ENCODE assay signal across 8 cellular contexts in genomic region chr19:47599671-47600245, GRCh38. TPM values are rescaled to one million over a fixed set of nuclear protein-coding genes. Genes with fewer than 3 reads are reported as not detected.
DNase-seq lines count a peak whose midpoint lies in the region; ATAC-seq and TF ChIP-seq lines count a peak whose summit lies in the region.
"Not testable (repeated sequence)": the region's sequence is repeated elsewhere in the genome, so short reads cannot be mapped to it uniquely, and the experiment has no call there.

No MANE protein-coding gene starts in this region.

- H3K4me1 ChIP-seq in HAP-1; right cardiac atrium (ENCODE audit: control insufficient read depth, insufficient read depth, low read length); naive thymus-derived CD4-positive, alpha-beta T cell (ENCODE audit: control insufficient read depth in 2 of 2, insufficient read depth in 2 of 2, low read length in 2 of 2): not testable (repeated sequence)
- peaks cover 28% of the 10 kb centered on the region for H3K4me1 ChIP-seq in OCI-LY7 (ENCODE audit: insufficient read depth, low read length, poor library complexity, severe bottlenecking)

- peak overlapping the region; percentile 82 for H3K27ac Mint-ChIP-seq in activated T-helper 1 cell treated with anti-CD3 and anti-CD28 coated beads, Interleukin-12 subunit alpha, Interleukin-12 subunit beta, Interleukin-2, Interleukin-4 antibody, amounts not matched to agents 30 ng/mL and 10 ng/mL and 1 ng/mL, durations not matched to agents 14 hours and 24 hours and 36 hours
- H3K27ac Mint-ChIP-seq in dendritic cell treated with granulocyte-macrophage colony-stimulating factor and Interleukin-4, amounts not matched to agents 40 ng/mL and 50 ng/mL, for 4 days: peak overlapping the region; percentile 74
- peak overlapping the region; percentile 75 to 94 (median 88) for H3K27ac Mint-ChIP-seq in naive thymus-derived CD4-positive, alpha-beta T cell
- peak overlapping the region; percentile 87 for H3K27ac Mint-ChIP-seq in stimulated activated memory B cell treated with anti-CD40 and anti-IgM and Interleukin-4, amounts not matched to agents 10 μg/mL and 1 μg/mL and 100 μg/mL, for 72 hours

- H3K4me3 ChIP-seq in AG10803 (ENCODE audit: low read length) (peak overlapping the region; percentile 69), HAP-1 (peak overlapping the region; percentile 35), OCI-LY7 (ENCODE audit: low read depth, low read length, poor library complexity, severe bottlenecking) (peak overlapping the region; percentile 72), right cardiac atrium (ENCODE audit: low read length) (peak overlapping the region; percentile 43)
- H3K4me3 ChIP-seq in naive thymus-derived CD4-positive, alpha-beta T cell (ENCODE audit: low read length): peak overlapping the region; percentile 93

- intact Hi-C loops in OCI-LY7 (cut with micrococcal nuclease; ENCODE audit: unreplicated experiment) (loop anchor here (1.0 to 10.0 kb wide), 4 partner anchors 10 to 115 kb away; partner anchors contain the start of genes BICRA, KPTN and NAPA), right cardiac atrium (cut with DNase I) (loop anchor here in 2 of 4 donors (10.0 kb wide), 3 partner anchors 65 to 95 kb away; partner anchors contain the start of gene NAPA (in 2 of the 2))
- intact Hi-C loops in activated T-helper 1 cell treated with anti-CD3 and anti-CD28 coated beads, Interleukin-12 subunit alpha, Interleukin-12 subunit beta, Interleukin-2, Interleukin-4 antibody, amounts not matched to agents 30 ng/mL and 10 ng/mL and 1 ng/mL, durations not matched to agents 14 hours and 24 hours and 36 hours (cut with micrococcal nuclease): loop anchor here (1.0 to 10.0 kb wide), 6 partner anchors 9 to 725 kb away; partner anchors contain the start of genes DHX34, EMP3, NAPA and NOP53
- intact Hi-C loops in dendritic cell treated with granulocyte-macrophage colony-stimulating factor and Interleukin-4, amounts not matched to agents 40 ng/mL and 50 ng/mL, for 4 days (cut with micrococcal nuclease): loop anchor here (1.0 to 5.0 kb wide), 3 partner anchors 9 to 85 kb away; partner anchors contain the start of gene NAPA
- intact Hi-C loops in naive thymus-derived CD4-positive, alpha-beta T cell (cut with micrococcal nuclease): loop anchor here (1.0 to 10.0 kb wide), 9 partner anchors 9 to 739 kb away; partner anchors contain the start of genes NAPA (in 2 of the 2), ZNF541 (in 2 of the 2), ARHGAP35 (in 1 of the 2) and EMP3 (in 1 of the 2)

- H3K9me3 ChIP-seq in HAP-1; OCI-LY7 (ENCODE audit: low read length); right cardiac atrium (ENCODE audit: control insufficient read depth, low read length); naive thymus-derived CD4-positive, alpha-beta T cell (ENCODE audit: control insufficient read depth in 2 of 3, low read length in 3 of 3): not testable (repeated sequence)

- H3K9me2 ChIP-seq in OCI-LY7 (ENCODE audit: insufficient read depth, low read length): not testable (repeated sequence)

- 34% methylated on average over 25 of the region's 25 CpGs for WGBS in right cardiac atrium

- POLR2A ChIA-PET in OCI-LY7 (lab: Charles Lee): interaction anchor here (0.6 to 1.4 kb wide), 10 partner anchors 11 to 1756 kb away, joined by 3 to 8 read pairs (median 4); no protein-coding TSS in a partner anchor
- POLR2A ChIA-PET in naive thymus-derived CD4-positive, alpha-beta T cell (lab: Charles Lee): interaction anchor here (0.6 to 3.8 kb wide), 13 partner anchors 8 to 84 kb away, joined by 3 to 48 read pairs (median 3); partner anchors contain the start of genes BICRA and NAPA

- in situ Hi-C loops in HAP-1 (cut with MboI; ENCODE audit: low sequenced_read_pairs): not testable (repeated sequence)

- peak overlapping the region; percentile 59 for H3K27ac ChIP-seq in OCI-LY7 (ENCODE audit: low read depth, low read length, poor library complexity, severe bottlenecking)
- H3K27ac ChIP-seq in right cardiac atrium (ENCODE audit: low read length): not testable (repeated sequence)
- H3K27ac ChIP-seq in naive thymus-derived CD4-positive, alpha-beta T cell (ENCODE audit: low read depth, low read length): peak overlapping the region; percentile 81

- H3K27me3 ChIP-seq in HAP-1 (ENCODE audit: low read depth); right cardiac atrium (ENCODE audit: control insufficient read depth, insufficient read depth); naive thymus-derived CD4-positive, alpha-beta T cell (ENCODE audit: control insufficient read depth in 2 of 2, insufficient read depth in 2 of 2, low read length in 2 of 2): not testable (repeated sequence)

- CTCF ChIA-PET in OCI-LY7 (lab: Charles Lee; ENCODE audit: unreplicated experiment): not testable (repeated sequence)
- CTCF ChIA-PET in naive thymus-derived CD4-positive, alpha-beta T cell (lab: Charles Lee): interaction anchor here (1.5 to 2.4 kb wide), 2 partner anchors 10 to 84 kb away, joined by 6 to 8 read pairs; no protein-coding TSS in a partner anchor

- BruUV-seq in OCI-LY7 (replicated peaks; lab: Mats Ljungman, UMichigan): not testable (repeated sequence)

- not testable (repeated sequence) for DNase-seq in AG10803 (ENCODE audit: low read depth); HAP-1 (ENCODE audit: low spot score in 2 of 2); OCI-LY7 (ENCODE audit: low spot score); activated T-helper 1 cell treated with anti-CD3 and anti-CD28 coated beads, Interleukin-12 subunit alpha, Interleukin-12 subunit beta, Interleukin-2, Interleukin-4 antibody, amounts not matched to agents 30 ng/mL and 10 ng/mL and 1 ng/mL, durations not matched to agents 14 hours and 24 hours and 36 hours (ENCODE audit: low spot score)
- peak in 1 of 3 donors; percentile 57 for DNase-seq in right cardiac atrium
- DNase-seq in naive thymus-derived CD4-positive, alpha-beta T cell: peak in 1 of 9 donors; percentile 28

- H3K79me2 ChIP-seq in OCI-LY7 (ENCODE audit: insufficient read depth, low read depth, low read length): not testable (repeated sequence)

- not testable (repeated sequence) for H3K9me3 Mint-ChIP-seq in activated T-helper 1 cell treated with anti-CD3 and anti-CD28 coated beads, Interleukin-12 subunit alpha, Interleukin-12 subunit beta, Interleukin-2, Interleukin-4 antibody, amounts not matched to agents 30 ng/mL and 10 ng/mL and 1 ng/mL, durations not matched to agents 14 hours and 24 hours and 36 hours; dendritic cell treated with granulocyte-macrophage colony-stimulating factor and Interleukin-4, amounts not matched to agents 40 ng/mL and 50 ng/mL, for 4 days; naive thymus-derived CD4-positive, alpha-beta T cell; stimulated activated memory B cell treated with anti-CD40 and anti-IgM and Interleukin-4, amounts not matched to agents 10 μg/mL and 1 μg/mL and 100 μg/mL, for 72 hours

- not testable (repeated sequence) for H3K36me3 ChIP-seq in HAP-1 (replicated peaks); OCI-LY7 (ENCODE audit: insufficient read depth, low read length); naive thymus-derived CD4-positive, alpha-beta T cell (ENCODE audit: control insufficient read depth in 2 of 3, insufficient read depth in 3 of 3, low read length in 3 of 3)

- H3K36me3 Mint-ChIP-seq in activated T-helper 1 cell treated with anti-CD3 and anti-CD28 coated beads, Interleukin-12 subunit alpha, Interleukin-12 subunit beta, Interleukin-2, Interleukin-4 antibody, amounts not matched to agents 30 ng/mL and 10 ng/mL and 1 ng/mL, durations not matched to agents 14 hours and 24 hours and 36 hours (ENCODE audit: low read depth); dendritic cell treated with granulocyte-macrophage colony-stimulating factor and Interleukin-4, amounts not matched to agents 40 ng/mL and 50 ng/mL, for 4 days (ENCODE audit: low read depth); naive thymus-derived CD4-positive, alpha-beta T cell; stimulated activated memory B cell treated with anti-CD40 and anti-IgM and Interleukin-4, amounts not matched to agents 10 μg/mL and 1 μg/mL and 100 μg/mL, for 72 hours: not testable (repeated sequence)

- H3K4me1 Mint-ChIP-seq in activated T-helper 1 cell treated with anti-CD3 and anti-CD28 coated beads, Interleukin-12 subunit alpha, Interleukin-12 subunit beta, Interleukin-2, Interleukin-4 antibody, amounts not matched to agents 30 ng/mL and 10 ng/mL and 1 ng/mL, durations not matched to agents 14 hours and 24 hours and 36 hours (ENCODE audit: low read depth): peaks cover 31% of the 10 kb centered on the region
- peaks cover 66% of the 10 kb centered on the region for H3K4me1 Mint-ChIP-seq in dendritic cell treated with granulocyte-macrophage colony-stimulating factor and Interleukin-4, amounts not matched to agents 40 ng/mL and 50 ng/mL, for 4 days (ENCODE audit: low read depth)
- peaks cover 6 to 43% (median 21%) of the 10 kb centered on the region in 7 donors for H3K4me1 Mint-ChIP-seq in naive thymus-derived CD4-positive, alpha-beta T cell
- peaks cover 27% of the 10 kb centered on the region for H3K4me1 Mint-ChIP-seq in stimulated activated memory B cell treated with anti-CD40 and anti-IgM and Interleukin-4, amounts not matched to agents 10 μg/mL and 1 μg/mL and 100 μg/mL, for 72 hours

- TF ChIP-seq CTCF in AG10803 (conservative IDR thresholded peaks at IDR 0.05; ENCODE audit: low read length); OCI-LY7 (conservative IDR thresholded peaks at IDR 0.05; ENCODE audit: low read length): not testable (repeated sequence)

- H3K4me2 ChIP-seq in OCI-LY7 (ENCODE audit: low read length): peak overlapping the region; percentile 73

- not testable (repeated sequence) for H4K20me1 ChIP-seq in OCI-LY7 (ENCODE audit: insufficient read depth, low read length)

- H2AFZ ChIP-seq in OCI-LY7 (ENCODE audit: low read length): 0 out of 2 replicates have a peak overlapping the region, but pooled peaks have one; percentile 12

- peak overlapping the region; percentile 87 for H3K4me3 Mint-ChIP-seq in activated T-helper 1 cell treated with anti-CD3 and anti-CD28 coated beads, Interleukin-12 subunit alpha, Interleukin-12 subunit beta, Interleukin-2, Interleukin-4 antibody, amounts not matched to agents 30 ng/mL and 10 ng/mL and 1 ng/mL, durations not matched to agents 14 hours and 24 hours and 36 hours
- peak overlapping the region; percentile 82 for H3K4me3 Mint-ChIP-seq in dendritic cell treated with granulocyte-macrophage colony-stimulating factor and Interleukin-4, amounts not matched to agents 40 ng/mL and 50 ng/mL, for 4 days
- peak overlapping the region; percentile 79 to 91 (median 84) for H3K4me3 Mint-ChIP-seq in naive thymus-derived CD4-positive, alpha-beta T cell
- H3K4me3 Mint-ChIP-seq in stimulated activated memory B cell treated with anti-CD40 and anti-IgM and Interleukin-4, amounts not matched to agents 10 μg/mL and 1 μg/mL and 100 μg/mL, for 72 hours: peak overlapping the region; percentile 91

- ATAC-seq in right cardiac atrium; naive thymus-derived CD4-positive, alpha-beta T cell; stimulated activated memory B cell treated with anti-CD40 and anti-IgM and Interleukin-4, amounts not matched to agents 10 μg/mL and 1 μg/mL and 100 μg/mL, for 72 hours: not testable (repeated sequence)

- not testable (repeated sequence) for H3K27me3 Mint-ChIP-seq in activated T-helper 1 cell treated with anti-CD3 and anti-CD28 coated beads, Interleukin-12 subunit alpha, Interleukin-12 subunit beta, Interleukin-2, Interleukin-4 antibody, amounts not matched to agents 30 ng/mL and 10 ng/mL and 1 ng/mL, durations not matched to agents 14 hours and 24 hours and 36 hours (ENCODE audit: insufficient read depth); naive thymus-derived CD4-positive, alpha-beta T cell
- peaks cover 15% of the 10 kb centered on the region for H3K27me3 Mint-ChIP-seq in dendritic cell treated with granulocyte-macrophage colony-stimulating factor and Interleukin-4, amounts not matched to agents 40 ng/mL and 50 ng/mL, for 4 days
- peaks cover 61% of the 10 kb centered on the region for H3K27me3 Mint-ChIP-seq in stimulated activated memory B cell treated with anti-CD40 and anti-IgM and Interleukin-4, amounts not matched to agents 10 μg/mL and 1 μg/mL and 100 μg/mL, for 72 hours

RNA-seq across cellular contexts. Expression of gene BICRA, which starts 9.2 kb away (rescaled TPM):
- total RNA-seq in OCI-LY7 (2014; rRNA removed; shearing (Covaris generic)): 2.1 and 4.4 TPM in 2 replicates
- 16.0 and 16.5 TPM in 2 replicates for total RNA-seq in OCI-LY7 (2022)
- total RNA-seq in activated T-helper 1 cell treated with anti-CD3 and anti-CD28 coated beads, Interleukin-12 subunit alpha, Interleukin-12 subunit beta, Interleukin-2, Interleukin-4 antibody, amounts not matched to agents 30 ng/mL and 10 ng/mL and 1 ng/mL, durations not matched to agents 14 hours and 24 hours and 36 hours: 13.0 and 13.5 TPM in 2 replicates
- 10 to 100 TPM in 2 of 4 donors, 1 to 10 TPM in 2; 9.7 to 13.6 (median 11.0) TPM for total RNA-seq in right cardiac atrium
- 9.2 TPM for polyA plus RNA-seq in right cardiac atrium
- 10 to 100 TPM; 18.6 to 36.6 (median 33.5) TPM for total RNA-seq in naive thymus-derived CD4-positive, alpha-beta T cell
- 1 to 10 TPM in 1 of 2 donors, under 1 TPM in 1; 0.95 to 1.4 TPM for polyA plus RNA-seq in naive thymus-derived CD4-positive, alpha-beta T cell

RNA-seq across cellular contexts. Expression of gene ZNF541, which starts 26.8 kb away (rescaled TPM):
- not detected in 2 replicates for total RNA-seq in OCI-LY7 (2014; rRNA removed; shearing (Covaris generic))
- total RNA-seq in OCI-LY7 (2022) (not detected in 2 replicates), right cardiac atrium (under 1 TPM in 1 of 4 donors, not detected in 3; 0.23 TPM)
- total RNA-seq in activated T-helper 1 cell treated with anti-CD3 and anti-CD28 coated beads, Interleukin-12 subunit alpha, Interleukin-12 subunit beta, Interleukin-2, Interleukin-4 antibody, amounts not matched to agents 30 ng/mL and 10 ng/mL and 1 ng/mL, durations not matched to agents 14 hours and 24 hours and 36 hours: 0.05 and 0.39 TPM in 2 replicates
- polyA plus RNA-seq in right cardiac atrium: 0.20 TPM
- total RNA-seq in naive thymus-derived CD4-positive, alpha-beta T cell: 1 to 10 TPM in 2 of 5 experiments, under 1 TPM in 3; 0.36 to 1.5 (median 0.95) TPM
- under 1 TPM in 1 of 2 donors, not detected in 1; 0.58 TPM for polyA plus RNA-seq in naive thymus-derived CD4-positive, alpha-beta T cell

Comparison
In these comparisons a context has a peak if more than half of its experiments do, and no peak if none do; other contexts are left out.
1. H3K4me3 ChIP-seq: peak in every context shown above with its lines; median percentile 93 in naive thymus-derived CD4-positive, alpha-beta T cell; 72 in OCI-LY7; 69 in AG10803; 43 in right cardiac atrium; 35 in HAP-1.